ENCODE assay signal across 2 cellular contexts in genomic region chr5:9714187-9714586, GRCh38.
TF ChIP-seq lines count a peak whose summit lies in the region.

No MANE protein-coding gene starts in this region.

TF ChIP-seq in GM23338, 12 proteins besides CTCF, POLR2A, EP300 and RAD21 (continued from another document):
- TF ChIP-seq, protein P1, sequence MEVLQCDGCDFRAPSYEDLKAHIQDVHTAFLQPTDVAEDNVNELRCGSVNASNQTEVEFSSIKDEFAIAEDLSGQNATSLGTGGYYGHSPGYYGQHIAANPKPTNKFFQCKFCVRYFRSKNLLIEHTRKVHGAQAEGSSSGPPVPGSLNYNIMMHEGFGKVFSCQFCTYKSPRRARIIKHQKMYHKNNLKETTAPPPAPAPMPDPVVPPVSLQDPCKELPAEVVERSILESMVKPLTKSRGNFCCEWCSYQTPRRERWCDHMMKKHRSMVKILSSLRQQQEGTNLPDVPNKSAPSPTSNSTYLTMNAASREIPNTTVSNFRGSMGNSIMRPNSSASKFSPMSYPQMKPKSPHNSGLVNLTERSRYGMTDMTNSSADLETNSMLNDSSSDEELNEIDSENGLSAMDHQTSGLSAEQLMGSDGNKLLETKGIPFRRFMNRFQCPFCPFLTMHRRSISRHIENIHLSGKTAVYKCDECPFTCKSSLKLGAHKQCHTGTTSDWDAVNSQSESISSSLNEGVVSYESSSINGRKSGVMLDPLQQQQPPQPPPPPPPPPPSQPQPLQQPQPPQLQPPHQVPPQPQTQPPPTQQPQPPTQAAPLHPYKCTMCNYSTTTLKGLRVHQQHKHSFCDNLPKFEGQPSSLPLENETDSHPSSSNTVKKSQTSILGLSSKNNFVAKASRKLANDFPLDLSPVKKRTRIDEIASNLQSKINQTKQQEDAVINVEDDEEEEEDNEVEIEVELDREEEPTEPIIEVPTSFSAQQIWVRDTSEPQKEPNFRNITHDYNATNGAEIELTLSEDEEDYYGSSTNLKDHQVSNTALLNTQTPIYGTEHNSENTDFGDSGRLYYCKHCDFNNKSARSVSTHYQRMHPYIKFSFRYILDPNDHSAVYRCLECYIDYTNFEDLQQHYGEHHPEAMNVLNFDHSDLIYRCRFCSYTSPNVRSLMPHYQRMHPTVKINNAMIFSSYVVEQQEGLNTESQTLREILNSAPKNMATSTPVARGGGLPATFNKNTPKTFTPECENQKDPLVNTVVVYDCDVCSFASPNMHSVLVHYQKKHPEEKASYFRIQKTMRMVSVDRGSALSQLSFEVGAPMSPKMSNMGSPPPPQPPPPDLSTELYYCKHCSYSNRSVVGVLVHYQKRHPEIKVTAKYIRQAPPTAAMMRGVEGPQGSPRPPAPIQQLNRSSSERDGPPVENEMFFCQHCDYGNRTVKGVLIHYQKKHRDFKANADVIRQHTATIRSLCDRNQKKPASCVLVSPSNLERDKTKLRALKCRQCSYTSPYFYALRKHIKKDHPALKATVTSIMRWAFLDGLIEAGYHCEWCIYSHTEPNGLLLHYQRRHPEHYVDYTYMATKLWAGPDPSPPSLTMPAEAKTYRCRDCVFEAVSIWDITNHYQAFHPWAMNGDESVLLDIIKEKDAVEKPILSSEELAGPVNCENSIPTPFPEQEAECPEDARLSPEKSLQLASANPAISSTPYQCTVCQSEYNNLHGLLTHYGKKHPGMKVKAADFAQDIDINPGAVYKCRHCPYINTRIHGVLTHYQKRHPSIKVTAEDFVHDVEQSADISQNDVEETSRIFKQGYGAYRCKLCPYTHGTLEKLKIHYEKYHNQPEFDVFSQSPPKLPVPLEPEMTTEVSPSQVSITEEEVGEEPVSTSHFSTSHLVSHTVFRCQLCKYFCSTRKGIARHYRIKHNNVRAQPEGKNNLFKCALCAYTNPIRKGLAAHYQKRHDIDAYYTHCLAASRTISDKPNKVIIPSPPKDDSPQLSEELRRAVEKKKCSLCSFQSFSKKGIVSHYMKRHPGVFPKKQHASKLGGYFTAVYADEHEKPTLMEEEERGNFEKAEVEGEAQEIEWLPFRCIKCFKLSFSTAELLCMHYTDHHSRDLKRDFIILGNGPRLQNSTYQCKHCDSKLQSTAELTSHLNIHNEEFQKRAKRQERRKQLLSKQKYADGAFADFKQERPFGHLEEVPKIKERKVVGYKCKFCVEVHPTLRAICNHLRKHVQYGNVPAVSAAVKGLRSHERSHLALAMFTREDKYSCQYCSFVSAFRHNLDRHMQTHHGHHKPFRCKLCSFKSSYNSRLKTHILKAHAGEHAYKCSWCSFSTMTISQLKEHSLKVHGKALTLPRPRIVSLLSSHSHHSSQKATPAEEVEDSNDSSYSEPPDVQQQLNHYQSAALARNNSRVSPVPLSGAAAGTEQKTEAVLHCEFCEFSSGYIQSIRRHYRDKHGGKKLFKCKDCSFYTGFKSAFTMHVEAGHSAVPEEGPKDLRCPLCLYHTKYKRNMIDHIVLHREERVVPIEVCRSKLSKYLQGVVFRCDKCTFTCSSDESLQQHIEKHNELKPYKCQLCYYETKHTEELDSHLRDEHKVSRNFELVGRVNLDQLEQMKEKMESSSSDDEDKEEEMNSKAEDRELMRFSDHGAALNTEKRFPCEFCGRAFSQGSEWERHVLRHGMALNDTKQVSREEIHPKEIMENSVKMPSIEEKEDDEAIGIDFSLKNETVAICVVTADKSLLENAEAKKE (CRISPR knock-in tag; IDR thresholded peaks at IDR 0.05), result no peak
- no peak for TF ChIP-seq EZH2phosphoT487 (IDR thresholded peaks at IDR 0.05; ENCODE audit: unreplicated experiment)
- TF ChIP-seq STAT1 (IDR thresholded peaks at IDR 0.05; ENCODE audit: unreplicated experiment), result no peak
- TF ChIP-seq CREB1 (CRISPR knock-in tag; IDR thresholded peaks at IDR 0.05; ENCODE audit: low read depth), result no peak
- no peak for TF ChIP-seq NANOG (IDR thresholded peaks at IDR 0.05; ENCODE audit: borderline replicate concordance)
- no peak for TF ChIP-seq ZNF331 (CRISPR knock-in tag; IDR thresholded peaks at IDR 0.05; ENCODE audit: low read depth)
- no peak for TF ChIP-seq JUNB (IDR thresholded peaks at IDR 0.05; ENCODE audit: unreplicated experiment)
- no peak for TF ChIP-seq REST (IDR thresholded peaks at IDR 0.05; ENCODE audit: unreplicated experiment)

TF ChIP-seq in SK-N-SH treated with all-trans-retinoic acid at 6 μM for 48 hours, 23 proteins besides CTCF, POLR2A, EP300 and RAD21 (continued from another document):
- TF ChIP-seq PATZ1 (CRISPR knock-in tag; IDR thresholded peaks at IDR 0.05; ENCODE audit: borderline replicate concordance) (no peak), PPARA (CRISPR knock-in tag; IDR thresholded peaks at IDR 0.05; ENCODE audit: borderline replicate concordance) (no peak), TCF4 (CRISPR knock-in tag; IDR thresholded peaks at IDR 0.05; ENCODE audit: borderline replicate concordance) (peak; percentile 99), ZFP3 (CRISPR knock-in tag; IDR thresholded peaks at IDR 0.05) (no peak), ESRRG (CRISPR knock-in tag; IDR thresholded peaks at IDR 0.05) (no peak), ZC3H10 (CRISPR knock-in tag; IDR thresholded peaks at IDR 0.05) (no peak), ZNF565 (CRISPR knock-in tag; conservative IDR thresholded peaks at IDR 0.05; ENCODE audit: low read depth) (0 out of 2 replicates have a peak, but pooled peaks have one; percentile 7), POU6F1 (CRISPR knock-in tag; IDR thresholded peaks at IDR 0.05; ENCODE audit: borderline replicate concordance, low read depth) (no peak), ARNTL (CRISPR knock-in tag; IDR thresholded peaks at IDR 0.05; ENCODE audit: borderline replicate concordance, low read depth) (no peak), TOX (CRISPR knock-in tag; IDR thresholded peaks at IDR 0.05; ENCODE audit: borderline replicate concordance) (no peak)
